In genomic region chr1:244460195-244460594, GRCh38 we compare ENCODE assay signal across 3 cellular contexts.
TF ChIP-seq lines count a peak whose summit lies in the region.

No MANE protein-coding gene starts in this region.

TF ChIP-seq in SK-N-SH, 30 proteins besides CTCF, POLR2A, EP300 and RAD21:
- TF ChIP-seq IRF3 (IDR thresholded peaks at IDR 0.05; ENCODE audit: low read depth, low read length) = no peak
- no peak for TF ChIP-seq MAX (IDR thresholded peaks at IDR 0.05; ENCODE audit: low read depth)
- TF ChIP-seq, protein P1, sequence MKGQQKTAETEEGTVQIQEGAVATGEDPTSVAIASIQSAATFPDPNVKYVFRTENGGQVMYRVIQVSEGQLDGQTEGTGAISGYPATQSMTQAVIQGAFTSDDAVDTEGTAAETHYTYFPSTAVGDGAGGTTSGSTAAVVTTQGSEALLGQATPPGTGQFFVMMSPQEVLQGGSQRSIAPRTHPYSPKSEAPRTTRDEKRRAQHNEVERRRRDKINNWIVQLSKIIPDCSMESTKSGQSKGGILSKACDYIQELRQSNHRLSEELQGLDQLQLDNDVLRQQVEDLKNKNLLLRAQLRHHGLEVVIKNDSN (IDR thresholded peaks at IDR 0.05; ENCODE audit: borderline replicate concordance, low read depth) = no peak
- TF ChIP-seq MEF2A (IDR thresholded peaks at IDR 0.05; ENCODE audit: borderline replicate concordance, low read depth) = no peak
- TF ChIP-seq GABPA (IDR thresholded peaks at IDR 0.05; ENCODE audit: low read depth) = no peak
- no peak for TF ChIP-seq FOXM1 (IDR thresholded peaks at IDR 0.05; ENCODE audit: low read depth)
- no peak for TF ChIP-seq FOXJ3 (CRISPR knock-in tag; IDR thresholded peaks at IDR 0.05)
- no peak for TF ChIP-seq FOSL2 (IDR thresholded peaks at IDR 0.05; ENCODE audit: borderline replicate concordance, low read depth)
- no peak for TF ChIP-seq YY1 (IDR thresholded peaks at IDR 0.05; ENCODE audit: low read depth)
- TF ChIP-seq RFX5 (IDR thresholded peaks at IDR 0.05; ENCODE audit: low read length) = no peak
- no peak for TF ChIP-seq RCOR1 (IDR thresholded peaks at IDR 0.05; ENCODE audit: low read length)
- TF ChIP-seq, protein P2, sequence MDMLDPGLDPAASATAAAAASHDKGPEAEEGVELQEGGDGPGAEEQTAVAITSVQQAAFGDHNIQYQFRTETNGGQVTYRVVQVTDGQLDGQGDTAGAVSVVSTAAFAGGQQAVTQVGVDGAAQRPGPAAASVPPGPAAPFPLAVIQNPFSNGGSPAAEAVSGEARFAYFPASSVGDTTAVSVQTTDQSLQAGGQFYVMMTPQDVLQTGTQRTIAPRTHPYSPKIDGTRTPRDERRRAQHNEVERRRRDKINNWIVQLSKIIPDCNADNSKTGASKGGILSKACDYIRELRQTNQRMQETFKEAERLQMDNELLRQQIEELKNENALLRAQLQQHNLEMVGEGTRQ (IDR thresholded peaks at IDR 0.05; ENCODE audit: borderline replicate concordance, low read depth, low read length) = no peak
- TF ChIP-seq JUND (IDR thresholded peaks at IDR 0.05) = no peak
- no peak for TF ChIP-seq TCF12 (IDR thresholded peaks at IDR 0.05)
- TF ChIP-seq NFIC (IDR thresholded peaks at IDR 0.05; ENCODE audit: borderline replicate concordance) = no peak
- no peak for TF ChIP-seq TEAD4 (IDR thresholded peaks at IDR 0.05; ENCODE audit: borderline replicate concordance, insufficient read depth)

TF ChIP-seq in SK-N-SH treated with all-trans-retinoic acid at 6 μM for 48 hours, 23 proteins besides CTCF, POLR2A, EP300 and RAD21:
- TF ChIP-seq ISL1 (CRISPR knock-in tag; IDR thresholded peaks at IDR 0.05) = no peak
- TF ChIP-seq TSHZ2 (CRISPR knock-in tag; IDR thresholded peaks at IDR 0.05) = no peak
- TF ChIP-seq PPARA (CRISPR knock-in tag; IDR thresholded peaks at IDR 0.05; ENCODE audit: borderline replicate concordance) = no peak
- no peak for TF ChIP-seq GLIS3 (CRISPR knock-in tag; IDR thresholded peaks at IDR 0.05)
- no peak for TF ChIP-seq SNAI2 (CRISPR knock-in tag; IDR thresholded peaks at IDR 0.05)
- no peak for TF ChIP-seq ESRRG (CRISPR knock-in tag; IDR thresholded peaks at IDR 0.05)
- TF ChIP-seq, protein P3, sequence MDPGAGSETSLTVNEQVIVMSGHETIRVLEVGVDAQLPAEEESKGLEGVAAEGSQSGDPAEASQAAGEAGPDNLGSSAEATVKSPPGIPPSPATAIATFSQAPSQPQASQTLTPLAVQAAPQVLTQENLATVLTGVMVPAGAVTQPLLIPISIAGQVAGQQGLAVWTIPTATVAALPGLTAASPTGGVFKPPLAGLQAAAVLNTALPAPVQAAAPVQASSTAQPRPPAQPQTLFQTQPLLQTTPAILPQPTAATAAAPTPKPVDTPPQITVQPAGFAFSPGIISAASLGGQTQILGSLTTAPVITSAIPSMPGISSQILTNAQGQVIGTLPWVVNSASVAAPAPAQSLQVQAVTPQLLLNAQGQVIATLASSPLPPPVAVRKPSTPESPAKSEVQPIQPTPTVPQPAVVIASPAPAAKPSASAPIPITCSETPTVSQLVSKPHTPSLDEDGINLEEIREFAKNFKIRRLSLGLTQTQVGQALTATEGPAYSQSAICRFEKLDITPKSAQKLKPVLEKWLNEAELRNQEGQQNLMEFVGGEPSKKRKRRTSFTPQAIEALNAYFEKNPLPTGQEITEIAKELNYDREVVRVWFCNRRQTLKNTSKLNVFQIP (CRISPR knock-in tag; IDR thresholded peaks at IDR 0.05; ENCODE audit: borderline replicate concordance, low read depth) = no peak
- no peak for TF ChIP-seq ARNTL (CRISPR knock-in tag; IDR thresholded peaks at IDR 0.05; ENCODE audit: borderline replicate concordance, low read depth)
- TF ChIP-seq ZC3H10 (CRISPR knock-in tag; IDR thresholded peaks at IDR 0.05) = no peak

TF ChIP-seq in GM12878, 131 proteins besides CTCF, POLR2A, EP300 and RAD21:
- no peak for TF ChIP-seq SUZ12 (IDR thresholded peaks at IDR 0.05; ENCODE audit: unreplicated experiment)
- TF ChIP-seq ZNF207 (IDR thresholded peaks at IDR 0.05; ENCODE audit: borderline replicate concordance) = no peak
- no peak for TF ChIP-seq STAT1 (conservative IDR thresholded peaks at IDR 0.05)
- no peak for TF ChIP-seq ZZZ3 (IDR thresholded peaks at IDR 0.05; ENCODE audit: control insufficient read depth, insufficient read length, low read depth)
- TF ChIP-seq RFX5 (IDR thresholded peaks at IDR 0.05; ENCODE audit: low read depth, low read length) = no peak
- no peak for TF ChIP-seq KLF5 (IDR thresholded peaks at IDR 0.05; ENCODE audit: partially characterized antibody)
- no peak for TF ChIP-seq NFYA (IDR thresholded peaks at IDR 0.05; ENCODE audit: borderline replicate concordance, low read depth, low read length)
- no peak for TF ChIP-seq SPI1 (IDR thresholded peaks at IDR 0.05; ENCODE audit: borderline replicate concordance, insufficient read depth, low read depth, low read length)
